8 cellular contexts compared by ENCODE assay signal in genomic region chr4:2843909-2844584, GRCh38. TPM values are rescaled to one million over a fixed set of nuclear protein-coding genes. Genes with fewer than 3 reads are reported as not detected.
DNase-seq lines count a peak whose midpoint lies in the region; ATAC-seq and TF ChIP-seq lines count a peak whose summit lies in the region.

No MANE protein-coding gene starts in this region.

- no peaks in the 10 kb centered on the region for H3K27me3 Mint-ChIP-seq in stimulated activated naive CD8-positive, alpha-beta T cell treated with anti-CD3 and anti-CD28 coated beads, Interleukin-15, Interleukin-2, amounts not matched to agents 100 ng/mL and 50 ng/mL, for 24 hours

- intact Hi-C loops in mammary epithelial cell (cut with micrococcal nuclease), result loop anchor here (2.0 to 5.0 kb wide), 3 partner anchors 25 to 93 kb away; no protein-coding TSS in a partner anchor
- intact Hi-C loops in left colon (cut with DNase I, micrococcal nuclease), result no loop called here

- H3K4me3 ChIP-seq in mammary epithelial cell (replicated peaks in 1 of 3; ENCODE audit: insufficient read depth in 1 of 3, low read depth in 2 of 3, low read length in 3 of 3), result peak overlapping the region; percentile 91 to 99 (median 98)

- CTCF ChIA-PET in mammary epithelial cell (lab: Charles Lee; ENCODE audit: low non-redundant PET), result no interaction called here

- H3K79me2 ChIP-seq in mammary epithelial cell (ENCODE audit: insufficient read depth, low read length), result peaks cover 60% of the 10 kb centered on the region

- H3K9me3 Mint-ChIP-seq in stimulated activated naive CD8-positive, alpha-beta T cell treated with anti-CD3 and anti-CD28 coated beads, Interleukin-15, Interleukin-2, amounts not matched to agents 100 ng/mL and 50 ng/mL, for 24 hours, result peaks cover 4% of the 10 kb centered on the region

- peak overlapping the region; percentile 47 for H3K27ac ChIP-seq in mammary epithelial cell (ENCODE audit: insufficient read depth, low read depth, low read length)

- no TSS peak for BruUV-seq in mammary epithelial cell (replicated peaks; lab: Mats Ljungman, UMichigan)

- H3K27me3 ChIP-seq in mammary epithelial cell (ENCODE audit: insufficient read depth, low read length), result no peaks in the 10 kb centered on the region

- 4% methylated on average over 22 of the region's 78 CpGs for WGBS in mammary epithelial cell (ENCODE audit: low coverage, missing lambda C conversion rate)

- peak; percentile 69 for DNase-seq in DMS53 (lab: John Stamatoyannopoulos, UW)
- DNase-seq in NCI-H146 treated with DMSO at 0.1 percent for 48 hours (lab: John Stamatoyannopoulos, UW; ENCODE audit: unreplicated experiment), result peak; percentile 17
- peak; percentile 30 for DNase-seq in mammary epithelial cell
- peak in 1 of 2 donors; percentile 63 for DNase-seq in left colon
- DNase-seq in SW 1271 (lab: John Stamatoyannopoulos, UW), result no peak
- no peak for DNase-seq in occipital lobe (lab: John Stamatoyannopoulos, UW)

- peaks cover 11% of the 10 kb centered on the region for H3K4me1 ChIP-seq in mammary epithelial cell (ENCODE audit: insufficient read depth, low read length)

- H3K4me3 Mint-ChIP-seq in stimulated activated naive CD8-positive, alpha-beta T cell treated with anti-CD3 and anti-CD28 coated beads, Interleukin-15, Interleukin-2, amounts not matched to agents 100 ng/mL and 50 ng/mL, for 24 hours, result peak overlapping the region; percentile 97

- no peaks in the 10 kb centered on the region for H4K20me1 ChIP-seq in mammary epithelial cell (ENCODE audit: insufficient read depth, low read length)

- peaks cover 71% of the 10 kb centered on the region for H3K4me1 Mint-ChIP-seq in stimulated activated naive CD8-positive, alpha-beta T cell treated with anti-CD3 and anti-CD28 coated beads, Interleukin-15, Interleukin-2, amounts not matched to agents 100 ng/mL and 50 ng/mL, for 24 hours (ENCODE audit: low read depth)

- H3K27ac Mint-ChIP-seq in stimulated activated naive CD8-positive, alpha-beta T cell treated with anti-CD3 and anti-CD28 coated beads, Interleukin-15, Interleukin-2, amounts not matched to agents 100 ng/mL and 50 ng/mL, for 24 hours, result peak overlapping the region; percentile 90

- peak overlapping the region; percentile 93 for H3K4me2 ChIP-seq in mammary epithelial cell (ENCODE audit: insufficient read depth, low read depth, low read length)

- dilution Hi-C loops in mammary epithelial cell (cut with HindIII; ENCODE audit: low sequenced_read_pairs), result loop anchor here (5.0 kb wide), 3 partner anchors 33 to 347 kb away; no protein-coding TSS in a partner anchor

- peaks cover 17% of the 10 kb centered on the region for H3K36me3 Mint-ChIP-seq in stimulated activated naive CD8-positive, alpha-beta T cell treated with anti-CD3 and anti-CD28 coated beads, Interleukin-15, Interleukin-2, amounts not matched to agents 100 ng/mL and 50 ng/mL, for 24 hours (ENCODE audit: low read depth)

- TF ChIP-seq CTCF in mammary epithelial cell (conservative IDR thresholded peaks at IDR 0.05 in 1 of 2, IDR thresholded peaks at IDR 0.05 in 1 of 2; ENCODE audit: extremely low read depth in 1 of 2, insufficient read depth in 1 of 2, low read depth in 1 of 2, low read length in 2 of 2), result no peak

- H3K9me3 ChIP-seq in mammary epithelial cell (replicated peaks; ENCODE audit: insufficient read depth, low read length), result no peaks in the 10 kb centered on the region

- in situ Hi-C loops in mammary epithelial cell (cut with MboI; ENCODE audit: low sequenced_read_pairs in 2 of 2), result no loop called here

- H2AFZ ChIP-seq in mammary epithelial cell (ENCODE audit: low read depth, low read length), result peak overlapping the region; percentile 97

- H3K9ac ChIP-seq in mammary epithelial cell (ENCODE audit: insufficient read depth, low read length), result peak overlapping the region; percentile 74

- no peaks in the 10 kb centered on the region for H3K36me3 ChIP-seq in mammary epithelial cell (ENCODE audit: insufficient read depth, low read length)

- ATAC-seq in GM21723 (IDR thresholded peaks at IDR 0.05; ENCODE audit: unreplicated experiment) (peak; percentile 19), left colon (peak; percentile 20)

RNA-seq across cellular contexts. Expression of gene ADD1, which starts 0.4 kb away (rescaled TPM):
- total RNA-seq in mammary epithelial cell (100 to 1,000 TPM; 112 to 167 TPM), left colon (100 to 1,000 TPM; 250 to 254 TPM), occipital lobe (166 TPM)
- polyA plus RNA-seq in mammary epithelial cell, result 94.4 TPM
- 232 TPM for polyA minus RNA-seq in mammary epithelial cell

RNA-seq across cellular contexts. Expression of gene SH3BP2, which starts 51.2 kb away (rescaled TPM):
- total RNA-seq in mammary epithelial cell (10 to 100 TPM; 14.4 to 26.7 TPM), left colon (10 to 100 TPM; 54.3 to 75.2 TPM), occipital lobe (24.8 TPM)
- polyA plus RNA-seq in mammary epithelial cell, result 8.4 TPM
- 12.4 TPM for polyA minus RNA-seq in mammary epithelial cell

Comparison
In these comparisons a context has a peak if more than half of its experiments do, and no peak if none do; other contexts are left out.
1. DNase-seq: peak in DMS53 (single experiment), NCI-H146 treated with DMSO at 0.1 percent for 48 hours (single experiment) and mammary epithelial cell (single experiment); none in SW 1271 (0 of 2) and occipital lobe (single experiment).